In genomic region chr6:150008588-150008987, GRCh38 we compare ENCODE assay signal across 21 cellular contexts. TPM values are rescaled to one million over a fixed set of nuclear protein-coding genes. Genes with fewer than 3 reads are reported as not detected.
DNase-seq lines count a peak whose midpoint lies in the region; ATAC-seq, FAIRE-seq and TF ChIP-seq lines count a peak whose summit lies in the region.
"Had no signal": no experiment of that assay in that cellular context is flagged by ENCODE, and none has a peak within 500 bp of the region (broad histone marks: within the 10 kb centered on the region; RNA-seq: fewer than 3 reads in every experiment).

No MANE protein-coding gene starts in this region.

- peaks cover 9% of the 10 kb centered on the region for H3K4me1 ChIP-seq in PC-3 (ENCODE audit: insufficient read depth, low read length)
- H3K4me1 ChIP-seq in astrocyte (ENCODE audit: insufficient read depth, low read length): peaks cover 10% of the 10 kb centered on the region
- no peaks in the 10 kb centered on the region for H3K4me1 ChIP-seq in uterus

- intact Hi-C loops in PC-3 (cut with micrococcal nuclease): no loop called here
- intact Hi-C loops in uterus (cut with DNase I; ENCODE audit: low total_unique reads): no loop called here

- POLR2A ChIA-PET in PC-3 (lab: Charles Lee; ENCODE audit: unreplicated experiment): interaction anchor here (0.6 kb wide), 1 partner anchor 168 kb away, joined by 5 read pairs; no protein-coding TSS in a partner anchor

- H3K27ac Mint-ChIP-seq in astrocyte (ENCODE audit: unreplicated experiment): peak overlapping the region; percentile 44
- peak overlapping the region; percentile 26 for H3K27ac Mint-ChIP-seq in stimulated activated effector memory CD8-positive, alpha-beta T cell treated with anti-CD3 and anti-CD28 coated beads, Interleukin-12 subunit alpha, Interleukin-12 subunit beta, amount 100 ng/mL, for 72 hours

- peak; percentile 64 for DNase-seq in stimulated activated CD4-positive, alpha-beta T cell treated with anti-CD3 and anti-CD28 coated beads, Interleukin-15, amount 100 ng/mL, for 24 hours
- DNase-seq in stimulated activated CD4-positive, alpha-beta T cell treated with anti-CD3 and anti-CD28 coated beads, Interleukin-12 subunit alpha, Interleukin-12 subunit beta, amount 100 ng/mL, for 4 hours: no peak
- peak; percentile 66 for DNase-seq in PC-3
- no peak for DNase-seq in astrocyte (ENCODE audit: low read depth)
- DNase-seq in stimulated activated effector memory CD8-positive, alpha-beta T cell treated with anti-CD3 and anti-CD28 coated beads, Interleukin-12 subunit alpha, Interleukin-12 subunit beta, amount 100 ng/mL, for 72 hours (ENCODE audit: low spot score in 2 of 2): no peak
- no peak for DNase-seq in NCI-H446 treated with DMSO at 0.1 percent for 48 hours (lab: John Stamatoyannopoulos, UW)
- no peak for DNase-seq in uterus
- DNase-seq in activated CD4-positive, CD25-positive, alpha-beta regulatory T cell treated with anti-CD3 and anti-CD28 coated beads, Interleukin-2, amount 50 U/mL, for 72 hours: no peak
- DNase-seq: kidney glomerular epithelial cell, MV-4-11, NCI-H510A treated with DMSO at 0.1 percent for 48 hours, psoas muscle, substantia nigra had no signal

- peaks cover 1% of the 10 kb centered on the region for H3K4me1 Mint-ChIP-seq in astrocyte (ENCODE audit: low read depth, unreplicated experiment)
- H3K4me1 Mint-ChIP-seq in stimulated activated effector memory CD8-positive, alpha-beta T cell treated with anti-CD3 and anti-CD28 coated beads, Interleukin-12 subunit alpha, Interleukin-12 subunit beta, amount 100 ng/mL, for 72 hours: peaks cover 38% of the 10 kb centered on the region

- no peaks in the 10 kb centered on the region for H3K27me3 ChIP-seq in PC-3 (ENCODE audit: low read length)
- H3K27me3 ChIP-seq in astrocyte (ENCODE audit: insufficient read depth, low read length): peaks cover 42% of the 10 kb centered on the region
- peaks cover 0 to 15% of the 10 kb centered on the region in 2 donors for H3K27me3 ChIP-seq in uterus

- H3K27ac ChIP-seq in PC-3 (ENCODE audit: low read length): no peak overlapping the region
- H3K27ac ChIP-seq in astrocyte (ENCODE audit: low read depth, low read length): no peak overlapping the region
- H3K27ac ChIP-seq in uterus: no peak overlapping the region
- H3K27ac ChIP-seq: C4-2B, psoas muscle had no signal

- no peaks in the 10 kb centered on the region for H4K20me1 ChIP-seq in PC-3 (ENCODE audit: low read length)
- no peaks in the 10 kb centered on the region for H4K20me1 ChIP-seq in astrocyte (ENCODE audit: insufficient read depth, low read length)

- no peaks in the 10 kb centered on the region for H3F3A ChIP-seq in PC-3 (ENCODE audit: low read length, unreplicated experiment)

- no peaks in the 10 kb centered on the region for H3K36me3 Mint-ChIP-seq in astrocyte (ENCODE audit: low read depth, unreplicated experiment)
- peaks cover 16% of the 10 kb centered on the region for H3K36me3 Mint-ChIP-seq in stimulated activated effector memory CD8-positive, alpha-beta T cell treated with anti-CD3 and anti-CD28 coated beads, Interleukin-12 subunit alpha, Interleukin-12 subunit beta, amount 100 ng/mL, for 72 hours
- H3K36me3 Mint-ChIP-seq: brain had no signal

- CTCF ChIA-PET in PC-3 (lab: Charles Lee): no interaction called here

- no peak overlapping the region for H3K4me3 ChIP-seq in PC-3 (ENCODE audit: low read length)
- H3K4me3 ChIP-seq in astrocyte (ENCODE audit: insufficient read depth, low read depth, low read length): no peak overlapping the region
- no peak overlapping the region for H3K4me3 ChIP-seq in uterus
- H3K4me3 ChIP-seq: psoas muscle had no signal

- H3K4me3 Mint-ChIP-seq in astrocyte (ENCODE audit: unreplicated experiment): no peak overlapping the region
- H3K4me3 Mint-ChIP-seq in stimulated activated effector memory CD8-positive, alpha-beta T cell treated with anti-CD3 and anti-CD28 coated beads, Interleukin-12 subunit alpha, Interleukin-12 subunit beta, amount 100 ng/mL, for 72 hours: no peak overlapping the region
- H3K4me3 Mint-ChIP-seq: brain had no signal

- no peak overlapping the region for H3K9ac ChIP-seq in PC-3 (ENCODE audit: low read length)
- no peak overlapping the region for H3K9ac ChIP-seq in astrocyte (ENCODE audit: low read length)

- ATAC-seq in PC-3: 0 out of 2 replicates have a peak, but pooled peaks have one; percentile 18
- no peak for ATAC-seq in stimulated activated effector memory CD8-positive, alpha-beta T cell treated with anti-CD3 and anti-CD28 coated beads, Interleukin-12 subunit alpha, Interleukin-12 subunit beta, amount 100 ng/mL, for 72 hours
- ATAC-seq: psoas muscle, Right ventricle myocardium inferior had no signal

- H3K9me3 Mint-ChIP-seq in astrocyte (ENCODE audit: unreplicated experiment): no peaks in the 10 kb centered on the region
- no peaks in the 10 kb centered on the region for H3K9me3 Mint-ChIP-seq in stimulated activated effector memory CD8-positive, alpha-beta T cell treated with anti-CD3 and anti-CD28 coated beads, Interleukin-12 subunit alpha, Interleukin-12 subunit beta, amount 100 ng/mL, for 72 hours

- peaks cover 73% of the 10 kb centered on the region for H3K27me3 Mint-ChIP-seq in astrocyte (ENCODE audit: low read depth, unreplicated experiment)

- no peaks in the 10 kb centered on the region for H3K36me3 ChIP-seq in PC-3 (ENCODE audit: low read depth, low read length)
- H3K36me3 ChIP-seq in astrocyte (ENCODE audit: insufficient read depth, low read length): no peaks in the 10 kb centered on the region
- H3K36me3 ChIP-seq in uterus: no peaks in the 10 kb centered on the region

- H2AFZ ChIP-seq in PC-3 (ENCODE audit: low read length): no peak overlapping the region
- H2AFZ ChIP-seq in astrocyte (ENCODE audit: low read depth, low read length): no peak overlapping the region

- BruUV-seq in PC-3 (replicated peaks; lab: Mats Ljungman, UMichigan): no TSS peak

- no peaks in the 10 kb centered on the region for H3K9me3 ChIP-seq in PC-3 (ENCODE audit: low read length)
- H3K9me3 ChIP-seq in astrocyte (ENCODE audit: insufficient read depth, low read depth, low read length): no peaks in the 10 kb centered on the region
- no peaks in the 10 kb centered on the region for H3K9me3 ChIP-seq in uterus
- H3K9me3 ChIP-seq: psoas muscle had no signal

- H3K9me2 ChIP-seq in PC-3 (replicated peaks; ENCODE audit: low read length): no peaks in the 10 kb centered on the region

- no peak for TF ChIP-seq POLR2A in uterus (IDR thresholded peaks at IDR 0.05)

- no peak for FAIRE-seq in astrocyte (lab: Jason Lieb, UNC)
- FAIRE-seq: endometrium, H1, TTC549 had no signal

- H3K79me2 ChIP-seq in PC-3 (ENCODE audit: low read length) (no peaks in the 10 kb centered on the region), astrocyte (ENCODE audit: insufficient read depth, low read length) (no peaks in the 10 kb centered on the region)

- 0 out of 2 replicates have a peak overlapping the region, but pooled peaks have one; percentile 31 for H3K4me2 ChIP-seq in PC-3 (ENCODE audit: low read length)
- no peak overlapping the region for H3K4me2 ChIP-seq in astrocyte (ENCODE audit: low read length)

- TF ChIP-seq CTCF in PC-3 (conservative IDR thresholded peaks at IDR 0.05; ENCODE audit: low read depth, low read length): no peak
- TF ChIP-seq CTCF in astrocyte (IDR thresholded peaks at IDR 0.05; ENCODE audit: insufficient read depth, low read depth, low read length): no peak
- no peak for TF ChIP-seq CTCF in uterus (IDR thresholded peaks at IDR 0.05)

RNA-seq across cellular contexts. Expression of gene RAET1L, which starts 16.7 kb away (rescaled TPM):
- total RNA-seq in PC-3 (2014; rRNA removed): 1.1 and 3.6 TPM in 2 replicates
- not detected in 2 replicates for total RNA-seq in astrocyte
- total RNA-seq in uterus: not detected
- total RNA-seq: G401, H1, myocyte, psoas muscle, Right ventricle myocardium inferior had no signal

RNA-seq across cellular contexts. Expression of gene ULBP1, which starts 44.8 kb away (rescaled TPM):
- total RNA-seq in PC-3 (2014; rRNA removed) (0.86 and 0.87 TPM in 2 replicates), astrocyte (7.4 and 8.8 TPM in 2 replicates), uterus (not detected)
- total RNA-seq: G401 had no signal

Comparison
In these comparisons a context has a peak if more than half of its experiments do, and no peak if none do; other contexts are left out.
1. DNase-seq: peak in stimulated activated CD4-positive, alpha-beta T cell treated with anti-CD3 and anti-CD28 coated beads, Interleukin-15, amount 100 ng/mL, for 24 hours (single experiment) and PC-3 (single experiment); none in stimulated activated CD4-positive, alpha-beta T cell treated with anti-CD3 and anti-CD28 coated beads, Interleukin-12 subunit alpha, Interleukin-12 subunit beta, amount 100 ng/mL, for 4 hours (single experiment), astrocyte (single experiment), stimulated activated effector memory CD8-positive, alpha-beta T cell treated with anti-CD3 and anti-CD28 coated beads, Interleukin-12 subunit alpha, Interleukin-12 subunit beta, amount 100 ng/mL, for 72 hours (0 of 2), NCI-H446 treated with DMSO at 0.1 percent for 48 hours (single experiment), uterus (0 of 2) and activated CD4-positive, CD25-positive, alpha-beta regulatory T cell treated with anti-CD3 and anti-CD28 coated beads, Interleukin-2, amount 50 U/mL, for 72 hours (single experiment).